8 cellular contexts compared by ENCODE assay signal in the genomic region with DNA sequence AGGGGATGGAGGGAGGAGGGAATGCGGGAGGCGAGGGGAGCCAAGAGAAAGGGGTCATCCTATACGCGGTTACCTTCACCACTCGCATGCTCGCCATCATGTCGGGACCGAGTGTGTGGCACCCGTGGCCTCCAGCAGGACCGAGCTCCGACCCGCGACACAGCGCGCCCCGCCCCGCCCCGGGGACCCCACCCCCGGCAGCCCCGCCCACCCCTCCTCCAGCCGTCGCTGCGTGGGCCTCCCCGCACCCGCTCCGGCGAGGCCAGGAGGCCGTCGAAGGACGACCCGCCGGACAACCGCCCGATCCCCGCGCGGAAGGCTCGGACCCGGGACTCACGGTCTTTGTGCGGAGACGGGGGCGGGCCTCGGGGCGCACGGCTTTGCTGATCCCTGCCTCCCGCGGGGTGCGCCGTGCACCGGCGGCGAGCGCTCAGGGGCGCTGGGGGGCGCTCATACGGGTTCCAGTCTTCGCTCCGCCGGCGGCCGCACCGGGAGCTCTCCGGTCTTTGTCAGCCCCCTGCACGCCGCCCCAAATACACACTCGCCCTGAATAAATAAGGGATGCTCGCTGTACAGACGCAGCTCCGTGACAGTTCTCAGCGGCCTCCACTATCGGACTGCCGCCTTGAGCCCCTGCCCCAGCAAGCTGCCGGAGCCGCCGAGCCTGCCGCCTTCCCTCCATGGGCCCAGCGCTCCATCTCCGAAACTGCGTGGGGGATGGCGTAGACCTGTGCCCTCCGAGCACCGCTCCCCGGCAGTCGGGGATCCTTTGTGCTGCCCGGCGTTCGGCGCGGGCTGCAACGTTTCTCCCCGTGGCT. TPM values are rescaled to one million over a fixed set of nuclear protein-coding genes. Genes with fewer than 3 reads are reported as not detected.
DNase-seq lines count a peak whose midpoint lies in the region; ATAC-seq and TF ChIP-seq lines count a peak whose summit lies in the region.

Gene UBE2L6 (minus strand): TSS at position 161 of the 818 bp plus-strand sequence. CDS start 61 bp downstream, at position 100.

- in situ Hi-C loops in G401 (cut with HindIII; ENCODE audit: low sequenced_read_pairs): no loop called here

- no peak for TF ChIP-seq EP300 in Ishikawa (IDR thresholded peaks at IDR 0.05; ENCODE audit: borderline replicate concordance)

- ATAC-seq in GM21529 (IDR thresholded peaks at IDR 0.05; ENCODE audit: unreplicated experiment): peak; percentile 55

- H3K4me3 ChIP-seq in ascending aorta: peak within 1 kb of the TSS; percentile 84 to 93

- peaks cover 6 to 20% of the 10 kb centered on the region in 2 donors for H3K4me1 ChIP-seq in ascending aorta

- intact Hi-C loops in ascending aorta (cut with DNase I): loop anchor here (1.0 to 10.0 kb wide), 7 partner anchors 31 to 237 kb away; partner anchors contain the start of genes CTNND1 and TIMM10

- H3K27ac ChIP-seq in ascending aorta: peak within 1 kb of the TSS; percentile 78 to 82

- DNase-seq in G401 (ENCODE audit: low spot score) (peak; percentile 61), T-helper 2 cell (peak; percentile 37 to 86 (median 57)), ascending aorta (ENCODE audit: low spot score in 2 of 2) (peak; percentile 16 to 72), hepatic stellate cell (ENCODE audit: low spot score) (peak; percentile 84), renal cortical epithelial cell (ENCODE audit: low read depth) (no peak), SKM-1 treated with dmso at 0.1 percent for 144 hours (lab: John Stamatoyannopoulos, UW; ENCODE audit: unreplicated experiment) (no peak)

- H3K27me3 ChIP-seq in ascending aorta: no peaks in the 10 kb centered on the region

- H3K9me3 ChIP-seq in ascending aorta: no peaks in the 10 kb centered on the region

- no peaks in the 10 kb centered on the region for H3K36me3 ChIP-seq in ascending aorta

- TF ChIP-seq CTCF in ascending aorta (IDR thresholded peaks at IDR 0.05): peak in 1 of 3 experiments; percentile 90

- TF ChIP-seq RAD21 in Ishikawa (IDR thresholded peaks at IDR 0.05; ENCODE audit: low read depth): no peak

TF ChIP-seq in Ishikawa, 13 proteins besides CTCF, POLR2A, EP300 and RAD21:
- TF ChIP-seq TAF1 (IDR thresholded peaks at IDR 0.05; ENCODE audit: low read depth) (0 out of 2 replicates have a peak, but pooled peaks have one; percentile 28), TEAD4 (IDR thresholded peaks at IDR 0.05) (no peak), EGR1 (IDR thresholded peaks at IDR 0.05) (0 out of 2 replicates have a peak, but pooled peaks have one; percentile 19), MAX (IDR thresholded peaks at IDR 0.05) (peak; percentile 53)

RNA-seq across cellular contexts. Expression of gene UBE2L6, which starts in this region (rescaled TPM):
- total RNA-seq in G401 (2014; rRNA removed; shearing (Covaris generic)): 35.9 and 40.3 TPM in 2 replicates
- total RNA-seq in ascending aorta (44.9 TPM), renal cortical epithelial cell (24.7 and 38.3 TPM in 2 replicates)

Comparison
In these comparisons a context has a peak if more than half of its experiments do, and no peak if none do; other contexts are left out.
1. DNase-seq: peak in G401 (single experiment), T-helper 2 cell (5 of 5), ascending aorta (2 of 2) and hepatic stellate cell (single experiment); none in renal cortical epithelial cell (single experiment) and SKM-1 treated with dmso at 0.1 percent for 144 hours (single experiment).